20 cellular contexts compared by ENCODE assay signal in genomic region chr2:160303076-160303475, GRCh38.
DNase-seq lines count a peak whose midpoint lies in the region; ATAC-seq and TF ChIP-seq lines count a peak whose summit lies in the region.
"Had no signal": no experiment of that assay in that cellular context is flagged by ENCODE, and none has a peak within 500 bp of the region (broad histone marks: within the 10 kb centered on the region; RNA-seq: fewer than 3 reads in every experiment).

No MANE protein-coding gene starts in this region.

- intact Hi-C loops in natural killer cell (cut with micrococcal nuclease): no loop called here

- H3K27ac ChIP-seq in skeletal muscle tissue (ENCODE audit: low read depth, low read length): peak overlapping the region; percentile 11
- H3K27ac ChIP-seq: C4-2B had no signal

- peaks cover 9 to 17% (median 12%) of the 10 kb centered on the region in 3 donors for H3K4me1 ChIP-seq in skeletal muscle tissue (ENCODE audit: control insufficient read depth in 3 of 3, insufficient read depth in 3 of 3, low read length in 3 of 3)

- no peak for TF ChIP-seq CTCF in natural killer cell (IDR thresholded peaks at IDR 0.05)

- H3K4me3 ChIP-seq in skeletal muscle tissue (ENCODE audit: low read length in 3 of 3): peak overlapping the region in 1 of 3 donors; percentile 20
- H3K4me3 ChIP-seq: GM23338 had no signal

- H3K36me3 ChIP-seq in skeletal muscle tissue (ENCODE audit: control insufficient read depth in 3 of 3, insufficient read depth in 3 of 3, low read length in 3 of 3): peaks cover 2 to 13% (median 9%) of the 10 kb centered on the region in 3 donors

- no peak overlapping the region for H3K4me3 Mint-ChIP-seq in activated naive CD8-positive, alpha-beta T cell treated with anti-CD3 and anti-CD28 coated beads for 36 hours
- no peak overlapping the region for H3K4me3 Mint-ChIP-seq in activated naive CD8-positive, alpha-beta T cell treated with anti-CD3 and anti-CD28 coated beads, Interleukin-2, amount 50 U/mL, for 24 hours
- H3K4me3 Mint-ChIP-seq in natural killer cell: no peak overlapping the region
- H3K4me3 Mint-ChIP-seq in natural killer cell treated with Interleukin-12 subunit alpha and Interleukin-12 subunit beta and Interleukin-15 and Interleukin-18, amount 100 ng/mL, for 72 hours: no peak overlapping the region
- H3K4me3 Mint-ChIP-seq: GM23338, IgD-negative memory B cell had no signal

- H3K4me1 Mint-ChIP-seq in activated naive CD8-positive, alpha-beta T cell treated with anti-CD3 and anti-CD28 coated beads for 36 hours: peaks cover 33% of the 10 kb centered on the region
- H3K4me1 Mint-ChIP-seq in activated naive CD8-positive, alpha-beta T cell treated with anti-CD3 and anti-CD28 coated beads, Interleukin-2, amount 50 U/mL, for 24 hours: peaks cover 39% of the 10 kb centered on the region
- H3K4me1 Mint-ChIP-seq in natural killer cell: peaks cover 46 to 49% of the 10 kb centered on the region in 2 donors
- H3K4me1 Mint-ChIP-seq in natural killer cell treated with Interleukin-12 subunit alpha and Interleukin-12 subunit beta and Interleukin-15 and Interleukin-18, amount 100 ng/mL, for 72 hours (ENCODE audit: low read depth in 2 of 2): peaks cover 40 to 46% of the 10 kb centered on the region in 2 donors

- peaks cover 42% of the 10 kb centered on the region for H3K36me3 Mint-ChIP-seq in activated naive CD8-positive, alpha-beta T cell treated with anti-CD3 and anti-CD28 coated beads for 36 hours
- H3K36me3 Mint-ChIP-seq in activated naive CD8-positive, alpha-beta T cell treated with anti-CD3 and anti-CD28 coated beads, Interleukin-2, amount 50 U/mL, for 24 hours (ENCODE audit: low read depth): peaks cover 39% of the 10 kb centered on the region
- peaks cover 6% of the 10 kb centered on the region for H3K36me3 Mint-ChIP-seq in natural killer cell
- H3K36me3 Mint-ChIP-seq in natural killer cell treated with Interleukin-12 subunit alpha and Interleukin-12 subunit beta and Interleukin-15 and Interleukin-18, amount 100 ng/mL, for 72 hours: peaks cover 21% of the 10 kb centered on the region

- no peak overlapping the region for H3K9ac ChIP-seq in skeletal muscle tissue (ENCODE audit: low read depth in 1 of 3, low read length in 3 of 3)

- no peaks in the 10 kb centered on the region for H3K27me3 Mint-ChIP-seq in activated naive CD8-positive, alpha-beta T cell treated with anti-CD3 and anti-CD28 coated beads for 36 hours
- no peaks in the 10 kb centered on the region for H3K27me3 Mint-ChIP-seq in activated naive CD8-positive, alpha-beta T cell treated with anti-CD3 and anti-CD28 coated beads, Interleukin-2, amount 50 U/mL, for 24 hours
- H3K27me3 Mint-ChIP-seq in natural killer cell (ENCODE audit: low read depth in 2 of 2): no peaks in the 10 kb centered on the region
- H3K27me3 Mint-ChIP-seq in natural killer cell treated with Interleukin-12 subunit alpha and Interleukin-12 subunit beta and Interleukin-15 and Interleukin-18, amount 100 ng/mL, for 72 hours: no peaks in the 10 kb centered on the region
- H3K27me3 Mint-ChIP-seq: IgD-negative memory B cell had no signal

- DNase-seq in activated naive CD8-positive, alpha-beta T cell treated with anti-CD3 and anti-CD28 coated beads for 36 hours: no peak
- no peak for DNase-seq in activated naive CD8-positive, alpha-beta T cell treated with anti-CD3 and anti-CD28 coated beads, Interleukin-2, amount 50 U/mL, for 24 hours
- DNase-seq in natural killer cell (no peak), fibroblast of gingiva (ENCODE audit: low read depth) (peak; percentile 20)
- no peak for DNase-seq in natural killer cell treated with Interleukin-12 subunit alpha and Interleukin-12 subunit beta and Interleukin-15 and Interleukin-18, amount 100 ng/mL, for 72 hours (ENCODE audit: low spot score)
- no peak for DNase-seq in activated CD4-positive, alpha-beta T cell treated with anti-CD3 and anti-CD28 coated beads, Interleukin-2, amount 50 U/mL, for 4 hours
- DNase-seq: 8988T, HCEC 1CT, NCI-H1105 treated with DMSO at 0.1 percent for 48 hours, NCI-H1694, NCI-H2081, NCI-H2171, NCI-H446, NCI-H526, SHP77 had no signal

- H3K9me3 ChIP-seq in skeletal muscle tissue (ENCODE audit: control insufficient read depth in 3 of 3, low read length in 3 of 3): no peaks in the 10 kb centered on the region

- H3K27me3 ChIP-seq in skeletal muscle tissue (ENCODE audit: control insufficient read depth in 3 of 3, insufficient read depth in 3 of 3, low read length in 3 of 3): no peaks in the 10 kb centered on the region

- ATAC-seq in activated naive CD8-positive, alpha-beta T cell treated with anti-CD3 and anti-CD28 coated beads, Interleukin-2, amount 50 U/mL, for 24 hours: no peak
- ATAC-seq in natural killer cell (no peak), HG02678 (IDR thresholded peaks at IDR 0.05; ENCODE audit: unreplicated experiment) (no peak)
- ATAC-seq in natural killer cell treated with Interleukin-12 subunit alpha and Interleukin-12 subunit beta and Interleukin-15 and Interleukin-18, amount 100 ng/mL, for 72 hours: no peak
- ATAC-seq: GM23338 had no signal

- no peaks in the 10 kb centered on the region for H3K9me3 Mint-ChIP-seq in activated naive CD8-positive, alpha-beta T cell treated with anti-CD3 and anti-CD28 coated beads for 36 hours
- H3K9me3 Mint-ChIP-seq in activated naive CD8-positive, alpha-beta T cell treated with anti-CD3 and anti-CD28 coated beads, Interleukin-2, amount 50 U/mL, for 24 hours: no peaks in the 10 kb centered on the region
- no peaks in the 10 kb centered on the region for H3K9me3 Mint-ChIP-seq in natural killer cell
- no peaks in the 10 kb centered on the region for H3K9me3 Mint-ChIP-seq in natural killer cell treated with Interleukin-12 subunit alpha and Interleukin-12 subunit beta and Interleukin-15 and Interleukin-18, amount 100 ng/mL, for 72 hours
- H3K9me3 Mint-ChIP-seq: GM23338, IgD-negative memory B cell had no signal

- H3K27ac Mint-ChIP-seq in activated naive CD8-positive, alpha-beta T cell treated with anti-CD3 and anti-CD28 coated beads for 36 hours: peak overlapping the region; percentile 3
- no peak overlapping the region for H3K27ac Mint-ChIP-seq in activated naive CD8-positive, alpha-beta T cell treated with anti-CD3 and anti-CD28 coated beads, Interleukin-2, amount 50 U/mL, for 24 hours
- peak overlapping the region; percentile 56 to 65 for H3K27ac Mint-ChIP-seq in natural killer cell
- peak overlapping the region in 1 of 2 donors; percentile 41 for H3K27ac Mint-ChIP-seq in natural killer cell treated with Interleukin-12 subunit alpha and Interleukin-12 subunit beta and Interleukin-15 and Interleukin-18, amount 100 ng/mL, for 72 hours
- H3K27ac Mint-ChIP-seq: GM23338, IgD-negative memory B cell had no signal
